14 cellular contexts compared by ENCODE assay signal in the genomic region with DNA sequence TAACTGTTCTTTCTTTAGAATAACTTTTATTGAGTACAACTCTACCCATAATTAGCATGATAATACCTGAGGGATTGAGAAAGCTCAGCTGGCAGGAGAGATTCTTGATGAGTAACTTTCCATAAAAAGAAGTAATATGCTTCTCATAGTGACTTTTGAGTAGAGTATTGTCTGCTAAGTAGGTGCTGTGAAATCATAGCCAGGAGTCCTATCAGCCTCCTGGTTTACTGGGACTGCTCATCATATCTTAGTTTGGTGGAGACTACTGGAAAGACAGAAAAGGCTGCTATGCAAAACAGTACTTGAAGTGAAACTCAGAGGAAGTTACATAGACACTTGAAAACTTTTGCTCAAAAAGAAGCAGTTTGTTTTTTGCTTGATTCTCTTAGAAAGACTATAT.
A peak's percentile ranks its signal among the peaks of the same experiment; 100 is the strongest.
DNase-seq lines count a peak whose midpoint lies in the region; ATAC-seq, FAIRE-seq and TF ChIP-seq lines count a peak whose summit lies in the region.
"Had no signal": no experiment of that assay in that cellular context is flagged by ENCODE, and none has a peak within 500 bp of the region (broad histone marks: within the 10 kb centered on the region; RNA-seq: fewer than 3 reads in every experiment).

No MANE protein-coding gene starts in this region.

- peaks cover 0 to 5% (median 1%) of the 10 kb centered on the region in 4 donors for H3K27me3 ChIP-seq in pancreas

- peak; percentile 77 for ATAC-seq in GM18517 (IDR thresholded peaks at IDR 0.05; ENCODE audit: unreplicated experiment)
- peak; percentile 73 for ATAC-seq in GM21526 (IDR thresholded peaks at IDR 0.05; ENCODE audit: low FRiP score, unreplicated experiment)
- ATAC-seq in HG03159 (IDR thresholded peaks at IDR 0.05; ENCODE audit: unreplicated experiment), result peak; percentile 74
- ATAC-seq in esophagus mucosa, result peak; percentile 17
- no peak for ATAC-seq in pancreas
- no peak for ATAC-seq in HG02759 (IDR thresholded peaks at IDR 0.05; ENCODE audit: unreplicated experiment)

- H3K36me3 ChIP-seq in pancreas, result no peaks in the 10 kb centered on the region

- DNase-seq in frontal cortex (ENCODE audit: low spot score in 2 of 2) (no peak), pancreas (no peak)
- no peak for DNase-seq in activated effector memory CD4-positive, alpha-beta T cell treated with Interleukin-2 at 50 U/mL for 16 hours
- DNase-seq: amniotic stem cell; dermis blood vessel endothelial cell; foreskin melanocyte; NCI-H187; stimulated activated CD8-positive, alpha-beta memory T cell treated with anti-CD3 and anti-CD28 coated beads, Interleukin-4, amount 100 ng/mL, for 48 hours; T-helper 9 cell had no signal

- H3K4me1 ChIP-seq in pancreas, result peaks cover 0 to 3% (median 0%) of the 10 kb centered on the region in 3 donors

- intact Hi-C loops in pancreas (cut with DNase I), result no loop called here

- TF ChIP-seq CTCF in pancreas (IDR thresholded peaks at IDR 0.05), result no peak

- no peak overlapping the region for H3K27ac ChIP-seq in pancreas

- H3K9me3 ChIP-seq in pancreas, result no peaks in the 10 kb centered on the region

- no peak overlapping the region for H3K4me3 ChIP-seq in pancreas

- FAIRE-seq in frontal cortex (lab: Jason Lieb, UNC) (no peak), pancreas (lab: Jason Lieb, UNC) (no peak)

Comparison
In these comparisons a context has a peak if more than half of its experiments do, and no peak if none do; other contexts are left out.
1. ATAC-seq: peak in GM18517 (single experiment), GM21526 (single experiment), HG03159 (single experiment) and esophagus mucosa (single experiment); none in pancreas (0 of 4) and HG02759 (single experiment).